9 cellular contexts compared by ENCODE assay signal in genomic region chr19:52785506-52785905, GRCh38. TPM values are rescaled to one million over a fixed set of nuclear protein-coding genes. Genes with fewer than 3 reads are reported as not detected.
DNase-seq lines count a peak whose midpoint lies in the region; ATAC-seq lines count a peak whose summit lies in the region.
"Had no signal": no experiment of that assay in that cellular context is flagged by ENCODE, and none has a peak within 500 bp of the region (broad histone marks: within the 10 kb centered on the region; RNA-seq: fewer than 3 reads in every experiment).

No MANE protein-coding gene starts in this region.

- H3K27me3 ChIP-seq in iPS-18a (ENCODE audit: control insufficient read depth, insufficient read depth, low read length) = peaks cover 27% of the 10 kb centered on the region
- H3K27me3 ChIP-seq in thymus (ENCODE audit: control insufficient read depth, insufficient read depth) = no peaks in the 10 kb centered on the region

- POLR2A ChIA-PET in activated CD4-positive, alpha-beta memory T cell treated with anti-CD3 and anti-CD28 coated beads for 36 hours (lab: Charles Lee) = no interaction called here

- H3K36me3 ChIP-seq in iPS-18a (ENCODE audit: control insufficient read depth, low read depth, low read length) (no peaks in the 10 kb centered on the region), thymus (ENCODE audit: control insufficient read depth, insufficient read depth) (peaks cover 4% of the 10 kb centered on the region)

- H3K9me3 ChIP-seq in iPS-18a (ENCODE audit: control insufficient read depth, low read depth, low read length) (no peaks in the 10 kb centered on the region), thymus (ENCODE audit: control insufficient read depth) (no peaks in the 10 kb centered on the region)
- H3K9me3 ChIP-seq: psoas muscle had no signal

- H3K36me3 Mint-ChIP-seq in activated T-cell treated with anti-CD3 and anti-CD28 coated beads, Interleukin-2, amount 50 U/mL, for 4 hours (ENCODE audit: insufficient read depth) = peaks cover 22% of the 10 kb centered on the region
- H3K36me3 Mint-ChIP-seq in activated CD4-positive, alpha-beta memory T cell treated with anti-CD3 and anti-CD28 coated beads for 36 hours = peaks cover 22% of the 10 kb centered on the region

- no peaks in the 10 kb centered on the region for H3K27me3 Mint-ChIP-seq in activated T-cell treated with anti-CD3 and anti-CD28 coated beads, Interleukin-2, amount 50 U/mL, for 4 hours (ENCODE audit: low read depth)
- H3K27me3 Mint-ChIP-seq in activated CD4-positive, alpha-beta memory T cell treated with anti-CD3 and anti-CD28 coated beads for 36 hours = no peaks in the 10 kb centered on the region

- peaks cover 3% of the 10 kb centered on the region for H3K9me3 Mint-ChIP-seq in activated T-cell treated with anti-CD3 and anti-CD28 coated beads, Interleukin-2, amount 50 U/mL, for 4 hours
- peaks cover 14% of the 10 kb centered on the region for H3K9me3 Mint-ChIP-seq in activated CD4-positive, alpha-beta memory T cell treated with anti-CD3 and anti-CD28 coated beads for 36 hours

- peak overlapping the region; percentile 91 for H3K4me3 Mint-ChIP-seq in activated T-cell treated with anti-CD3 and anti-CD28 coated beads, Interleukin-2, amount 50 U/mL, for 4 hours
- H3K4me3 Mint-ChIP-seq in activated CD4-positive, alpha-beta memory T cell treated with anti-CD3 and anti-CD28 coated beads for 36 hours = peak overlapping the region; percentile 85

- 95% methylated on average over 3 of the region's 3 CpGs for WGBS in thymus

- H3K4me1 ChIP-seq in iPS-18a (ENCODE audit: control insufficient read depth, low read depth, low read length) (no peaks in the 10 kb centered on the region), thymus (ENCODE audit: control insufficient read depth, insufficient read depth, low read length) (peaks cover 4% of the 10 kb centered on the region)
- H3K4me1 ChIP-seq: psoas muscle had no signal

- intact Hi-C loops in activated CD4-positive, alpha-beta memory T cell treated with anti-CD3 and anti-CD28 coated beads for 36 hours (cut with micrococcal nuclease) = no loop called here

- ATAC-seq in activated T-cell treated with anti-CD3 and anti-CD28 coated beads, Interleukin-2, amount 50 U/mL, for 4 hours = no peak
- no peak for ATAC-seq in GM18909 (IDR thresholded peaks at IDR 0.05; ENCODE audit: poor library complexity, unreplicated experiment)
- ATAC-seq in activated CD4-positive, CD25-positive, alpha-beta regulatory T cell treated with anti-CD3 and anti-CD28 coated beads, Interleukin-2, amount 50 U/mL, for 24 hours = no peak

- no peak overlapping the region for H3K9ac ChIP-seq in iPS-18a (ENCODE audit: low read length)

- DNase-seq in activated T-cell treated with anti-CD3 and anti-CD28 coated beads, Interleukin-2, amount 50 U/mL, for 4 hours = no peak
- DNase-seq in activated T-cell treated with anti-CD3 and anti-CD28 coated beads, Interleukin-2, amount 50 U/mL, for 48 hours = no peak
- no peak for DNase-seq in activated CD4-positive, alpha-beta memory T cell treated with anti-CD3 and anti-CD28 coated beads for 36 hours
- no peak for DNase-seq in RPMI8226

- peaks cover 36% of the 10 kb centered on the region for H3K4me1 Mint-ChIP-seq in activated T-cell treated with anti-CD3 and anti-CD28 coated beads, Interleukin-2, amount 50 U/mL, for 4 hours (ENCODE audit: low read depth)
- H3K4me1 Mint-ChIP-seq in activated CD4-positive, alpha-beta memory T cell treated with anti-CD3 and anti-CD28 coated beads for 36 hours (ENCODE audit: low read depth) = peaks cover 27% of the 10 kb centered on the region

- CTCF ChIA-PET in activated CD4-positive, alpha-beta memory T cell treated with anti-CD3 and anti-CD28 coated beads for 36 hours (lab: Charles Lee) = no interaction called here

- peak overlapping the region; percentile 67 for H3K4me3 ChIP-seq in iPS-18a (ENCODE audit: low read length)
- H3K4me3 ChIP-seq in thymus (ENCODE audit: low read length) = peak overlapping the region; percentile 75

- peak overlapping the region; percentile 6 for H3K27ac Mint-ChIP-seq in activated CD4-positive, alpha-beta memory T cell treated with anti-CD3 and anti-CD28 coated beads for 36 hours

- H3K27ac ChIP-seq in iPS-18a (ENCODE audit: low read length) (no peak overlapping the region), thymus (ENCODE audit: low read depth) (no peak overlapping the region)

RNA-seq across cellular contexts. Expression of gene ZNF600, which starts 1.1 kb away (rescaled TPM):
- total RNA-seq in activated T-cell treated with anti-CD3 and anti-CD28 coated beads, Interleukin-2, amount 50 U/mL, for 4 hours = 10 to 100 TPM in 1 of 3 donors, 1 to 10 TPM in 2; 2.4 to 11.1 (median 5.5) TPM
- total RNA-seq in activated CD4-positive, alpha-beta memory T cell treated with anti-CD3 and anti-CD28 coated beads for 36 hours = 10 to 100 TPM; 11.1 to 13.4 TPM
- 17.3 TPM for polyA plus RNA-seq in thymus

RNA-seq across cellular contexts. Expression of gene ZNF28, which starts 35.9 kb away (rescaled TPM):
- total RNA-seq in activated T-cell treated with anti-CD3 and anti-CD28 coated beads, Interleukin-2, amount 50 U/mL, for 4 hours = 10 to 100 TPM in 1 of 3 donors, 1 to 10 TPM in 2; 8.4 to 13.5 (median 9.2) TPM
- total RNA-seq in activated CD4-positive, alpha-beta memory T cell treated with anti-CD3 and anti-CD28 coated beads for 36 hours = 10 to 100 TPM; 12.0 to 13.2 TPM
- 32.5 TPM for polyA plus RNA-seq in thymus

RNA-seq across cellular contexts. Expression of gene ZNF611, which starts 50.7 kb away (rescaled TPM):
- 10 to 100 TPM; 10.4 to 15.3 (median 13.4) TPM for total RNA-seq in activated T-cell treated with anti-CD3 and anti-CD28 coated beads, Interleukin-2, amount 50 U/mL, for 4 hours
- 10 to 100 TPM; 17.9 to 20.3 TPM for total RNA-seq in activated CD4-positive, alpha-beta memory T cell treated with anti-CD3 and anti-CD28 coated beads for 36 hours
- polyA plus RNA-seq in thymus = 10.0 TPM
